ENCODE assay signal across 26 cellular contexts in the genomic region with DNA sequence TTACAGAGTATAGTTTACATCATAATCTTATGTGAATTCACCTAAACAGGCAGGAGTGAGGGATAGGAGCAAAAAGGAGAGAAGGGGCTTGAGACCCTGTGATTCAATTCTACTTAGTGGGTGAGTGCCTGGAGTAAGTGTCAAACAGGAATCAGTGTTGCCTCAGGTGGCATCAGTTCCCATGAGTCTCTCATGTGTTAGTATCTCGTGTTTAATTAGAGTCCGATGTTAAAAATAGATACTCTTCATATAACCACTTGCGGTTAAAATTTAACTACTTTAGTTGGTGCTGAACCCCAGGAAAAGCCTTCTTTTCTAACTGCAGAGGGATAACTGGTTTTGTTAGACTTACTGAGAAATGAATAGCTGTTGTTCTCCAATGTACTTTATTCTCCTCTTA.
"Had no signal": no experiment of that assay in that cellular context is flagged by ENCODE, and none has a peak within 500 bp of the region (broad histone marks: within the 10 kb centered on the region; RNA-seq: fewer than 3 reads in every experiment).

No MANE protein-coding gene starts in this region.

- H3K4me3 ChIP-seq: coronary artery, dorsolateral prefrontal cortex, esophagus muscularis mucosa, gastrocnemius medialis had no signal

- ATAC-seq: activated CD4-positive, alpha-beta T cell treated with anti-CD3 and anti-CD28 coated beads for 36 hours; activated CD8-positive, alpha-beta T cell treated with anti-CD3 and anti-CD28 coated beads for 36 hours; activated naive CD4-positive, alpha-beta T cell treated with anti-CD3 and anti-CD28 coated beads, Interleukin-2, amount 50 U/mL, for 72 hours; activated T-cell treated with anti-CD3 and anti-CD28 coated beads, Interleukin-2, amount 50 U/mL, for 4 hours; activated T-helper 17 cell treated with anti-CD3 and anti-CD28 coated beads, Interleukin-2, amount 50 U/mL, for 72 hours; foreskin keratinocyte; gastrocnemius medialis had no signal

- H3K4me1 ChIP-seq: esophagus muscularis mucosa, foreskin keratinocyte, gastrocnemius medialis had no signal

- H3K36me3 ChIP-seq: brain microvascular endothelial cell had no signal

- FAIRE-seq: astrocyte, bronchial epithelial cell had no signal

- DNase-seq: activated CD4-positive, alpha-beta T cell treated with anti-CD3 and anti-CD28 coated beads for 36 hours; activated CD4-positive, alpha-beta T cell treated with anti-CD3 and anti-CD28 coated beads, Interleukin-2, amount 10 ng/mL, durations not matched to agents 7 days and 5 days; activated CD4-positive, alpha-beta T cell treated with anti-CD3 and anti-CD28 coated beads, Interleukin-2, amount 50 U/mL, for 48 hours; activated CD4-positive, CD25-positive, alpha-beta regulatory T cell; activated CD4-positive, CD25-positive, alpha-beta regulatory T cell treated with anti-CD3 and anti-CD28 coated beads, Interleukin-2, amount 50 U/mL, for 72 hours; activated CD8-positive, alpha-beta memory T cell treated with anti-CD3 and anti-CD28 coated beads for 24 hours; activated CD8-positive, alpha-beta T cell treated with anti-CD3 and anti-CD28 coated beads for 36 hours; activated effector memory CD4-positive, alpha-beta T cell treated with Interleukin-2 at 50 U/mL for 16 hours; activated gamma-delta T cell treated with Interleukin-2 at 50 U/mL for 16 hours; activated naive CD4-positive, alpha-beta T cell treated with anti-CD3 and anti-CD28 coated beads for 36 hours; activated naive CD8-positive, alpha-beta T cell treated with anti-CD3 and anti-CD28 coated beads, Interleukin-2, amount 10 ng/mL, durations not matched to agents 7 days and 5 days; activated T-cell treated with anti-CD3 and anti-CD28 coated beads, Interleukin-2, amount 50 U/mL, for 4 hours; brain microvascular endothelial cell; dorsolateral prefrontal cortex; effector memory CD4-positive, alpha-beta T cell; erythroblast; foreskin keratinocyte; gastrocnemius medialis; glutamatergic neuron; T-helper 2 cell had no signal

- H3K27ac ChIP-seq: brain microvascular endothelial cell, coronary artery, dorsolateral prefrontal cortex, esophagus muscularis mucosa, foreskin keratinocyte, gastrocnemius medialis had no signal

- H3K27me3 ChIP-seq: brain microvascular endothelial cell, dorsolateral prefrontal cortex, esophagus muscularis mucosa, foreskin keratinocyte, gastrocnemius medialis had no signal

- H3K9me3 ChIP-seq: esophagus muscularis mucosa, gastrocnemius medialis had no signal
